Comparison of ENCODE assay signal across 19 cellular contexts in the genomic region with DNA sequence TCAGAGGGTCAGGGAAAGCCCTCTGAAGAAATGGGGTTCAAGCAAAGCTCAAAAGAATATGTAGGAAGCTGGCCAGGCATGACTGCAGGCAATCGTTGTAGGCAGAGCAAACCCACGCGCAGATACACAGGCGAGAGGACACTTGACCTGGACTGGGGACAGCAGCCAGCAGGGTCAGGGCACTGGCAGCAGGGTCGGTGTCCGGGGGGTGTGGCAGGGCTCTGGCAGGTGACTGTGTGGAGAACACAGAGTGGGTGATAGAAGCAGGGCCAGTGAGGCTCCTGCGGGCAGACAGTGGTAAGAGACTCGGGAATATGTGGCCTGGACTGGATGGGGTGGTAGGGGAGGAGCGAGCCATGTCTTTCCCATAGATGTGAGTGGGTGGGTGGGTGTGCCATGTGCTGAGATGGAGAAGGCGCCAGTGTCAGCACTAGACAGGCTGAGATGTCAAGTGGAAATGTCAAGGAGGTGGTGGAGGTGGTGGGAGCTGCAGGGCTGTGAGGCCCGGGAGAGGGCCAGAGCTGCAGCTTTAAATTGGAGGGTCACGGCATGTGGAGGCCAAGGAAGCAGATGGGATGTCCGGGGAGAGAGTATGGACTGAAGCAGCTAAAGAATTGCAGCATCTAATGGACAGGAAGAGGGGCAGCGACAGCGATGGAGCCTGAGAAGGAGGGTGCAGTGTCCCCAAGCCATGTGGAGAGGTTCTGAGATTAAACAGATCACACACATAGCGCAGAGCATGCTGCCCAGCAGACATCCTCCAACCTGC. TPM values are rescaled to one million over a fixed set of nuclear protein-coding genes. Genes with fewer than 3 reads are reported as not detected.
DNase-seq lines count a peak whose midpoint lies in the region; ATAC-seq, FAIRE-seq and TF ChIP-seq lines count a peak whose summit lies in the region.
"Had no signal": no experiment of that assay in that cellular context is flagged by ENCODE, and none has a peak within 500 bp of the region (broad histone marks: within the 10 kb centered on the region; RNA-seq: fewer than 3 reads in every experiment).

No MANE protein-coding gene starts in this region.

- H3K9me3 ChIP-seq in HepG2 (ENCODE audit: low read length), result no peaks in the 10 kb centered on the region
- no peaks in the 10 kb centered on the region for H3K9me3 ChIP-seq in skeletal muscle tissue (ENCODE audit: control insufficient read depth in 3 of 3, low read length in 3 of 3)
- H3K9me3 ChIP-seq: SK-N-SH had no signal

- no peak overlapping the region for H2AFZ ChIP-seq in HepG2 (ENCODE audit: low read length)

- peaks cover 30% of the 10 kb centered on the region for H3K4me1 Mint-ChIP-seq in activated naive CD4-positive, alpha-beta T cell treated with anti-CD3 and anti-CD28 coated beads for 36 hours (ENCODE audit: low read depth)

- no peak for TF ChIP-seq CTCF in HepG2 (CRISPR knock-in tag; IDR thresholded peaks at IDR 0.05)

- no peaks in the 10 kb centered on the region for H3K9me3 Mint-ChIP-seq in activated naive CD4-positive, alpha-beta T cell treated with anti-CD3 and anti-CD28 coated beads for 36 hours
- H3K9me3 Mint-ChIP-seq in activated naive CD4-positive, alpha-beta T cell treated with anti-CD3 and anti-CD28 coated beads, Interleukin-2, amount 50 U/mL, for 72 hours, result no peaks in the 10 kb centered on the region

- no peaks in the 10 kb centered on the region for H3K79me2 ChIP-seq in HepG2 (ENCODE audit: insufficient read depth, low read length)

- TF ChIP-seq POLR2A in HepG2 (IDR thresholded peaks at IDR 0.05; ENCODE audit: insufficient read depth in 1 of 2, low read depth in 2 of 2, low read length in 2 of 2), result no peak

- POLR2A ChIA-PET in HepG2 (lab: Yijun Ruan, JAX), result interaction anchor here (1.0 to 1.3 kb wide), 2 partner anchors 13 kb away, joined by 3 to 7 read pairs; no protein-coding TSS in a partner anchor

- no peak for ATAC-seq in activated naive CD4-positive, alpha-beta T cell treated with anti-CD3 and anti-CD28 coated beads, Interleukin-2, amount 50 U/mL, for 72 hours
- ATAC-seq in HepG2 (no peak), HG02870 (IDR thresholded peaks at IDR 0.05; ENCODE audit: unreplicated experiment) (no peak)

- peaks cover 27 to 60% of the 10 kb centered on the region in 2 experiments for H3K36me3 ChIP-seq in HepG2 (replicated peaks in 1 of 2; ENCODE audit: control insufficient read depth in 1 of 2, insufficient read depth in 2 of 2, low read length in 2 of 2)
- peaks cover 51 to 70% (median 65%) of the 10 kb centered on the region in 3 donors for H3K36me3 ChIP-seq in skeletal muscle tissue (ENCODE audit: control insufficient read depth in 3 of 3, insufficient read depth in 3 of 3, low read length in 3 of 3)

- no peak overlapping the region for H3K4me3 ChIP-seq in HepG2 (replicated peaks in 1 of 3; ENCODE audit: insufficient read depth in 1 of 3, low read depth in 2 of 3, low read length in 3 of 3)
- no peak overlapping the region for H3K4me3 ChIP-seq in skeletal muscle tissue (ENCODE audit: low read length in 3 of 3)
- H3K4me3 ChIP-seq: skin epidermis had no signal

- CTCF ChIA-PET in activated naive CD4-positive, alpha-beta T cell treated with anti-CD3 and anti-CD28 coated beads for 36 hours (lab: Charles Lee), result interaction anchor here (0.6 to 1.5 kb wide), 3 partner anchors 13 to 1401 kb away, joined by 3 to 4 read pairs (median 4); a partner anchor contains a TSS
- CTCF ChIA-PET in HepG2 (lab: Yijun Ruan, JAX; ENCODE audit: low intra/inter-chr PET ratio, low total read pairs), result no interaction called here

- H3K27ac Mint-ChIP-seq in activated naive CD4-positive, alpha-beta T cell treated with anti-CD3 and anti-CD28 coated beads for 36 hours, result peak overlapping the region; percentile 15
- peak overlapping the region; percentile 61 to 86 for H3K27ac Mint-ChIP-seq in activated naive CD4-positive, alpha-beta T cell treated with anti-CD3 and anti-CD28 coated beads, Interleukin-2, amount 50 U/mL, for 72 hours

- TF ChIP-seq EP300 in HepG2 (IDR thresholded peaks at IDR 0.05; ENCODE audit: low read depth in 2 of 2, low read length in 2 of 2) (no peak), HepG2 (CRISPR knock-in tag; IDR thresholded peaks at IDR 0.05; ENCODE audit: borderline replicate concordance) (no peak)

- H3K4me2 ChIP-seq in HepG2 (ENCODE audit: low read depth, low read length), result no peak overlapping the region
- H3K4me2 ChIP-seq: SK-N-SH had no signal

- H3K4me1 ChIP-seq in HepG2 (ENCODE audit: insufficient read depth, low read length) (peaks cover 4% of the 10 kb centered on the region), skeletal muscle tissue (ENCODE audit: control insufficient read depth in 3 of 3, insufficient read depth in 3 of 3, low read length in 3 of 3) (peaks cover 24 to 50% (median 30%) of the 10 kb centered on the region in 3 donors)

- no peak overlapping the region for H3K4me3 Mint-ChIP-seq in activated naive CD4-positive, alpha-beta T cell treated with anti-CD3 and anti-CD28 coated beads for 36 hours

- no peaks in the 10 kb centered on the region for H3K27me3 Mint-ChIP-seq in activated naive CD4-positive, alpha-beta T cell treated with anti-CD3 and anti-CD28 coated beads for 36 hours (ENCODE audit: low read depth)

- peaks cover 17% of the 10 kb centered on the region for H3K36me3 Mint-ChIP-seq in activated naive CD4-positive, alpha-beta T cell treated with anti-CD3 and anti-CD28 coated beads for 36 hours (ENCODE audit: low read depth)
- H3K36me3 Mint-ChIP-seq in activated naive CD4-positive, alpha-beta T cell treated with anti-CD3 and anti-CD28 coated beads, Interleukin-2, amount 50 U/mL, for 72 hours, result peaks cover 7 to 22% of the 10 kb centered on the region in 2 donors

- no peaks in the 10 kb centered on the region for H4K20me1 ChIP-seq in HepG2 (ENCODE audit: insufficient read depth, low read length)

- no TSS peak for BruUV-seq in HepG2 (replicated peaks; lab: Mats Ljungman, UMichigan)

- H3K9ac ChIP-seq in HepG2 (ENCODE audit: insufficient read depth, low read depth, low read length), result no peak overlapping the region
- peak overlapping the region in 2 of 3 donors; percentile 42 to 57 for H3K9ac ChIP-seq in skeletal muscle tissue (ENCODE audit: low read depth in 1 of 3, low read length in 3 of 3)
- H3K9ac ChIP-seq: SK-N-SH had no signal

- H3K27me3 ChIP-seq in HepG2 (ENCODE audit: control insufficient read depth in 1 of 2, insufficient read depth in 2 of 2, low read length in 2 of 2) (no peaks in the 10 kb centered on the region), skeletal muscle tissue (ENCODE audit: control insufficient read depth in 3 of 3, insufficient read depth in 3 of 3, low read length in 3 of 3) (no peaks in the 10 kb centered on the region)

- no peak for TF ChIP-seq RAD21 in HepG2 (CRISPR knock-in tag; IDR thresholded peaks at IDR 0.05)

- FAIRE-seq in HepG2 (lab: Jason Lieb, UNC) (no peak), HTR-8/SVneo (lab: Jason Lieb, UNC) (no peak)
- FAIRE-seq: bronchial epithelial cell, H54 had no signal

- in situ Hi-C loops in HepG2 (cut with HindIII; ENCODE audit: extremely low pct_ligation_motif_present, low pct_unique_long_range_greater_than_20kb), result no loop called here

- H3K27ac ChIP-seq in HepG2 (ENCODE audit: extremely low read length, insufficient read depth, low read length) (no peak overlapping the region), skeletal muscle tissue (ENCODE audit: low read depth, low read length) (peak overlapping the region; percentile 94)

- intact Hi-C loops in activated naive CD4-positive, alpha-beta T cell treated with anti-CD3 and anti-CD28 coated beads for 36 hours (cut with micrococcal nuclease), result no loop called here
- intact Hi-C loops in HepG2 (cut with micrococcal nuclease; ENCODE audit: unreplicated experiment), result no loop called here

- no peak for DNase-seq in activated naive CD4-positive, alpha-beta T cell treated with anti-CD3 and anti-CD28 coated beads for 36 hours
- DNase-seq in activated naive CD4-positive, alpha-beta T cell (lab: John Stamatoyannopoulos, UW), result no peak
- DNase-seq in activated naive CD4-positive, alpha-beta T cell treated with anti-CD3 and anti-CD28 coated beads, Interleukin-2, amount 50 U/mL, for 72 hours (ENCODE audit: low spot score in 2 of 2), result no peak
- no peak for DNase-seq in HepG2 (ENCODE audit: low spot score)
- DNase-seq in HTR-8/SVneo (ENCODE audit: insufficient read length, low spot score), result no peak
- no peak for DNase-seq in hypothalamus (lab: John Stamatoyannopoulos, UW)
- DNase-seq: activated CD8-positive, alpha-beta memory T cell treated with anti-CD3 and anti-CD28 coated beads for 24 hours; activated gamma-delta T cell treated with Interleukin-2 at 50 U/mL for 16 hours; COR-L47; effector CD8-positive, alpha-beta T cell; MM.1S; NCI-H2029 treated with DMSO at 0.1 percent for 48 hours; NCI-H526; SK-N-SH had no signal

- 96% methylated on average over 16 of the region's 16 CpGs for WGBS in HepG2 (ENCODE audit: low lambda C conversion rate)

RNA-seq across cellular contexts. Expression of a gene that starts 13.4 kb away (rescaled TPM):
- 10 to 100 TPM; 18.3 to 19.8 TPM for total RNA-seq in activated naive CD4-positive, alpha-beta T cell treated with anti-CD3 and anti-CD28 coated beads for 36 hours
- total RNA-seq in activated naive CD4-positive, alpha-beta T cell treated with anti-CD3 and anti-CD28 coated beads, Interleukin-2, amount 50 U/mL, for 72 hours, result 10 to 100 TPM; 17.5 to 37.1 TPM
- 25.9 and 50.5 TPM in 2 replicates for total RNA-seq in HepG2 (2016; rRNA removed; fragmentation: Illumina TruSeq; extraction: Trizol)
- 3.9 and 4.2 TPM in 2 replicates for total RNA-seq in HepG2 (2016; cell fraction: cytosol; rRNA removed; fragmentation: Illumina TruSeq; extraction: Trizol; ENCODE audit: low read depth)
- total RNA-seq in HepG2 (2016; cell fraction: insoluble cytoplasmic fraction; rRNA removed; fragmentation: Illumina TruSeq; extraction: Trizol), result 26.3 and 51.3 TPM in 2 replicates
- 14.0 TPM in 2 replicates for total RNA-seq in HepG2 (2016; cell fraction: membrane; rRNA removed; fragmentation: Illumina TruSeq; extraction: Trizol)
- 52.0 and 59.4 TPM in 2 replicates for total RNA-seq in HepG2 (2016; cell fraction: nucleus; rRNA removed; fragmentation: Illumina TruSeq; extraction: Trizol)
- 48.9 and 57.4 TPM in 2 replicates for polyA plus RNA-seq in HepG2 (2011; rRNA removed)
- 50.3 and 50.5 TPM in 2 replicates for polyA plus RNA-seq in HepG2 (2011; cell fraction: cytosol; rRNA removed)
- 72.5 and 76.8 TPM in 2 replicates for polyA plus RNA-seq in HepG2 (2011; cell fraction: nucleus; rRNA removed)
- polyA plus RNA-seq in HepG2 (2012), result 33.1 and 37.6 TPM in 2 replicates
- 3.5 and 3.6 TPM in 2 replicates for polyA plus RNA-seq in HepG2 (2016; cell fraction: cytosol; fragmentation: Illumina TruSeq; extraction: Trizol; ENCODE audit: low read depth)
- polyA plus RNA-seq in HepG2 (2016; cell fraction: insoluble cytoplasmic fraction; fragmentation: Illumina TruSeq; extraction: Trizol; ENCODE audit: low read depth), result 24.2 and 24.5 TPM in 2 replicates
- polyA plus RNA-seq in HepG2 (2016; cell fraction: membrane; fragmentation: Illumina TruSeq; extraction: Trizol; ENCODE audit: low read depth), result 8.3 and 8.4 TPM in 2 replicates
- 80.8 and 88.2 TPM in 2 replicates for polyA plus RNA-seq in HepG2 (2016; cell fraction: nucleus; fragmentation: Illumina TruSeq; extraction: Trizol; ENCODE audit: insufficient read depth, low read depth)
- polyA minus RNA-seq in HepG2 (2011; rRNA and poly(A)+ RNA removed; ENCODE audit: low replicate concordance), result 77.4 and 114 TPM in 2 replicates
- polyA minus RNA-seq in HepG2 (2011; cell fraction: cytosol; rRNA and poly(A)+ RNA removed), result 30.1 and 30.2 TPM in 2 replicates
- 31.3 and 32.3 TPM in 2 replicates for polyA minus RNA-seq in HepG2 (2011; cell fraction: nucleus; rRNA and poly(A)+ RNA removed)
- 39.7 TPM for total RNA-seq in skeletal muscle tissue

RNA-seq across cellular contexts. Expression of a gene that starts 13.6 kb away (rescaled TPM):
- 10 to 100 TPM; 16.2 to 17.9 TPM for total RNA-seq in activated naive CD4-positive, alpha-beta T cell treated with anti-CD3 and anti-CD28 coated beads for 36 hours
- total RNA-seq in activated naive CD4-positive, alpha-beta T cell treated with anti-CD3 and anti-CD28 coated beads, Interleukin-2, amount 50 U/mL, for 72 hours, result 10 to 100 TPM; 10.0 to 23.2 TPM
- total RNA-seq in HepG2 (2016; rRNA removed; fragmentation: Illumina TruSeq; extraction: Trizol) (24.1 and 32.0 TPM in 2 replicates), skeletal muscle tissue (12.5 TPM)
- total RNA-seq in HepG2 (2016; cell fraction: cytosol; rRNA removed; fragmentation: Illumina TruSeq; extraction: Trizol; ENCODE audit: low read depth), result 11.2 and 11.5 TPM in 2 replicates
- 26.4 and 35.5 TPM in 2 replicates for total RNA-seq in HepG2 (2016; cell fraction: insoluble cytoplasmic fraction; rRNA removed; fragmentation: Illumina TruSeq; extraction: Trizol)
- 22.7 TPM in 2 replicates for total RNA-seq in HepG2 (2016; cell fraction: membrane; rRNA removed; fragmentation: Illumina TruSeq; extraction: Trizol)
- total RNA-seq in HepG2 (2016; cell fraction: nucleus; rRNA removed; fragmentation: Illumina TruSeq; extraction: Trizol), result 7.9 and 10.8 TPM in 2 replicates
- polyA plus RNA-seq in HepG2 (2011; rRNA removed), result 13.3 and 15.8 TPM in 2 replicates
- polyA plus RNA-seq in HepG2 (2011; cell fraction: cytosol; rRNA removed), result 12.6 and 17.4 TPM in 2 replicates
- 4.0 and 4.7 TPM in 2 replicates for polyA plus RNA-seq in HepG2 (2011; cell fraction: nucleus; rRNA removed)
- 17.8 and 18.8 TPM in 2 replicates for polyA plus RNA-seq in HepG2 (2012)
- 9.9 and 12.4 TPM in 2 replicates for polyA plus RNA-seq in HepG2 (2016; cell fraction: cytosol; fragmentation: Illumina TruSeq; extraction: Trizol; ENCODE audit: low read depth)
- polyA plus RNA-seq in HepG2 (2016; cell fraction: insoluble cytoplasmic fraction; fragmentation: Illumina TruSeq; extraction: Trizol; ENCODE audit: low read depth), result 30.7 and 33.5 TPM in 2 replicates
- 19.0 and 19.4 TPM in 2 replicates for polyA plus RNA-seq in HepG2 (2016; cell fraction: membrane; fragmentation: Illumina TruSeq; extraction: Trizol; ENCODE audit: low read depth)
- polyA plus RNA-seq in HepG2 (2016; cell fraction: nucleus; fragmentation: Illumina TruSeq; extraction: Trizol; ENCODE audit: insufficient read depth, low read depth), result 14.4 and 14.5 TPM in 2 replicates
- polyA minus RNA-seq in HepG2 (2011; rRNA and poly(A)+ RNA removed; ENCODE audit: low replicate concordance), result 7.0 and 13.0 TPM in 2 replicates
- polyA minus RNA-seq in HepG2 (2011; cell fraction: cytosol; rRNA and poly(A)+ RNA removed), result 7.3 and 8.8 TPM in 2 replicates
- polyA minus RNA-seq in HepG2 (2011; cell fraction: nucleus; rRNA and poly(A)+ RNA removed), result 3.0 and 5.8 TPM in 2 replicates

RNA-seq across cellular contexts. Expression of a gene that starts 40.1 kb away (rescaled TPM):
- 10 to 100 TPM; 39.0 to 39.8 TPM for total RNA-seq in activated naive CD4-positive, alpha-beta T cell treated with anti-CD3 and anti-CD28 coated beads for 36 hours
- total RNA-seq in activated naive CD4-positive, alpha-beta T cell treated with anti-CD3 and anti-CD28 coated beads, Interleukin-2, amount 50 U/mL, for 72 hours, result 10 to 100 TPM; 24.5 to 51.4 TPM
- 19.2 and 24.1 TPM in 2 replicates for total RNA-seq in HepG2 (2016; rRNA removed; fragmentation: Illumina TruSeq; extraction: Trizol)
- 3.7 and 5.6 TPM in 2 replicates for total RNA-seq in HepG2 (2016; cell fraction: cytosol; rRNA removed; fragmentation: Illumina TruSeq; extraction: Trizol; ENCODE audit: low read depth)
- total RNA-seq in HepG2 (2016; cell fraction: insoluble cytoplasmic fraction; rRNA removed; fragmentation: Illumina TruSeq; extraction: Trizol), result 17.3 and 22.5 TPM in 2 replicates
- total RNA-seq in HepG2 (2016; cell fraction: membrane; rRNA removed; fragmentation: Illumina TruSeq; extraction: Trizol), result 5.4 and 7.1 TPM in 2 replicates
- total RNA-seq in HepG2 (2016; cell fraction: nucleus; rRNA removed; fragmentation: Illumina TruSeq; extraction: Trizol), result 29.8 and 32.0 TPM in 2 replicates
- 9.4 and 13.5 TPM in 2 replicates for polyA plus RNA-seq in HepG2 (2011; rRNA removed)
- 5.6 and 7.4 TPM in 2 replicates for polyA plus RNA-seq in HepG2 (2011; cell fraction: cytosol; rRNA removed)
- 40.8 and 46.3 TPM in 2 replicates for polyA plus RNA-seq in HepG2 (2011; cell fraction: nucleus; rRNA removed)
- 20.6 and 22.0 TPM in 2 replicates for polyA plus RNA-seq in HepG2 (2012)
- 0.59 and 0.94 TPM in 2 replicates for polyA plus RNA-seq in HepG2 (2016; cell fraction: cytosol; fragmentation: Illumina TruSeq; extraction: Trizol; ENCODE audit: low read depth)
- 13.8 and 16.6 TPM in 2 replicates for polyA plus RNA-seq in HepG2 (2016; cell fraction: insoluble cytoplasmic fraction; fragmentation: Illumina TruSeq; extraction: Trizol; ENCODE audit: low read depth)
- 1.5 and 1.9 TPM in 2 replicates for polyA plus RNA-seq in HepG2 (2016; cell fraction: membrane; fragmentation: Illumina TruSeq; extraction: Trizol; ENCODE audit: low read depth)
- polyA plus RNA-seq in HepG2 (2016; cell fraction: nucleus; fragmentation: Illumina TruSeq; extraction: Trizol; ENCODE audit: insufficient read depth, low read depth), result 38.7 and 40.3 TPM in 2 replicates
- 12.4 and 15.1 TPM in 2 replicates for polyA minus RNA-seq in HepG2 (2011; rRNA and poly(A)+ RNA removed; ENCODE audit: low replicate concordance)
- 7.6 and 8.9 TPM in 2 replicates for polyA minus RNA-seq in HepG2 (2011; cell fraction: cytosol; rRNA and poly(A)+ RNA removed)
- 38.9 and 54.2 TPM in 2 replicates for polyA minus RNA-seq in HepG2 (2011; cell fraction: nucleus; rRNA and poly(A)+ RNA removed)
- total RNA-seq in skeletal muscle tissue, result 14.6 TPM

RNA-seq across cellular contexts. Expression of a gene that starts 40.3 kb away (rescaled TPM):
- total RNA-seq in activated naive CD4-positive, alpha-beta T cell treated with anti-CD3 and anti-CD28 coated beads for 36 hours, result 10 to 100 TPM; 26.1 to 26.2 TPM
- total RNA-seq in activated naive CD4-positive, alpha-beta T cell treated with anti-CD3 and anti-CD28 coated beads, Interleukin-2, amount 50 U/mL, for 72 hours, result 10 to 100 TPM; 20.5 to 24.5 TPM
- total RNA-seq in HepG2 (2016; rRNA removed; fragmentation: Illumina TruSeq; extraction: Trizol), result 19.4 and 28.7 TPM in 2 replicates
- total RNA-seq in HepG2 (2016; cell fraction: cytosol; rRNA removed; fragmentation: Illumina TruSeq; extraction: Trizol; ENCODE audit: low read depth), result 9.0 and 9.3 TPM in 2 replicates
- total RNA-seq in HepG2 (2016; cell fraction: insoluble cytoplasmic fraction; rRNA removed; fragmentation: Illumina TruSeq; extraction: Trizol), result 20.1 and 30.7 TPM in 2 replicates
- 15.0 and 16.0 TPM in 2 replicates for total RNA-seq in HepG2 (2016; cell fraction: membrane; rRNA removed; fragmentation: Illumina TruSeq; extraction: Trizol)
- 8.0 and 8.6 TPM in 2 replicates for total RNA-seq in HepG2 (2016; cell fraction: nucleus; rRNA removed; fragmentation: Illumina TruSeq; extraction: Trizol)
- polyA plus RNA-seq in HepG2 (2011; rRNA removed), result 2.8 and 5.1 TPM in 2 replicates
- polyA plus RNA-seq in HepG2 (2011; cell fraction: cytosol; rRNA removed), result 1.7 and 2.5 TPM in 2 replicates
- polyA plus RNA-seq in HepG2 (2011; cell fraction: nucleus; rRNA removed), result 1.0 and 1.2 TPM in 2 replicates
- polyA plus RNA-seq in HepG2 (2012), result 6.7 and 14.3 TPM in 2 replicates
- polyA plus RNA-seq in HepG2 (2016; cell fraction: cytosol; fragmentation: Illumina TruSeq; extraction: Trizol; ENCODE audit: low read depth), result 11.3 and 14.2 TPM in 2 replicates
- polyA plus RNA-seq in HepG2 (2016; cell fraction: insoluble cytoplasmic fraction; fragmentation: Illumina TruSeq; extraction: Trizol; ENCODE audit: low read depth), result 33.0 and 38.8 TPM in 2 replicates
- 15.2 and 17.8 TPM in 2 replicates for polyA plus RNA-seq in HepG2 (2016; cell fraction: membrane; fragmentation: Illumina TruSeq; extraction: Trizol; ENCODE audit: low read depth)
- polyA plus RNA-seq in HepG2 (2016; cell fraction: nucleus; fragmentation: Illumina TruSeq; extraction: Trizol; ENCODE audit: insufficient read depth, low read depth), result 12.2 and 14.0 TPM in 2 replicates
- 1.8 and 3.7 TPM in 2 replicates for polyA minus RNA-seq in HepG2 (2011; rRNA and poly(A)+ RNA removed; ENCODE audit: low replicate concordance)
- polyA minus RNA-seq in HepG2 (2011; cell fraction: cytosol; rRNA and poly(A)+ RNA removed), result 1.1 and 1.2 TPM in 2 replicates
- polyA minus RNA-seq in HepG2 (2011; cell fraction: nucleus; rRNA and poly(A)+ RNA removed), result 6.7 and 7.2 TPM in 2 replicates
- total RNA-seq in skeletal muscle tissue, result 14.6 TPM
